8 cellular contexts compared by ENCODE assay signal in the genomic region with DNA sequence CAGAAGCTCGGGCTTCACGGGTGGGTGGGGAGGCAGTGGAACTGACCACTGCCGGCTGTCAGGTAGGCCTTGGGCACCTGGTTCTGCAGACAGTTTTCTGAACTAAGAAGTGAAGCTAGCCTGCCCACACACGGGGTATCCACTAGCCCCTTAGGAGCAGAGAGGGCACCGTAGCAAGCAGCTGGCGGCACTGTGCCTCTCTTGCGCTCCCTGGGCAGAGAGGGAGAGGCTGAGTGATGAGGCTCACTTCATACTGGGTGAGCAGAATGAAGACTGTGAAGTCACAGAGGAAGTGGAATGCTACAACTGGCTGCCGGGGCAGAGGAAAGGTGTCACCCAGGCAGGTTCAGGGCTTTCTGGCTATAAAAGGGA. TPM values are rescaled to one million over a fixed set of nuclear protein-coding genes. Genes with fewer than 3 reads are reported as not detected.
A peak's percentile ranks its signal among the peaks of the same experiment; 100 is the strongest.
DNase-seq lines count a peak whose midpoint lies in the region; ATAC-seq and TF ChIP-seq lines count a peak whose summit lies in the region.

No MANE protein-coding gene starts in this region.

- H3K36me3 ChIP-seq in Caco-2 (ENCODE audit: control insufficient read depth, insufficient read depth, low read length) = no peaks in the 10 kb centered on the region
- H3K36me3 ChIP-seq in mesodermal cell (ENCODE audit: control insufficient read depth, insufficient read depth, low read length) = peaks cover 19% of the 10 kb centered on the region
- no peaks in the 10 kb centered on the region for H3K36me3 ChIP-seq in vagina

- H3K9me3 ChIP-seq in Caco-2 = no peaks in the 10 kb centered on the region
- no peaks in the 10 kb centered on the region for H3K9me3 ChIP-seq in mesodermal cell (ENCODE audit: control insufficient read depth, low read length)
- H3K9me3 ChIP-seq in vagina = no peaks in the 10 kb centered on the region

- H3K27ac ChIP-seq in mesodermal cell (ENCODE audit: low read depth, low read length, severe bottlenecking) (no peak overlapping the region), vagina (peak overlapping the region; percentile 58)

- no peaks in the 10 kb centered on the region for H3K4me1 Mint-ChIP-seq in Caco-2 (ENCODE audit: low read depth, unreplicated experiment)
- peaks cover 45% of the 10 kb centered on the region for H3K4me1 Mint-ChIP-seq in activated naive CD8-positive, alpha-beta T cell (ENCODE audit: low read depth)

- POLR2A ChIA-PET in Caco-2 (lab: Charles Lee) = no interaction called here

- H3K27me3 ChIP-seq in Caco-2 (replicated peaks; ENCODE audit: control insufficient read depth, insufficient read depth, low read length) (peaks cover 2% of the 10 kb centered on the region; the same call in 1 of the 2 replicates), vagina (no peaks in the 10 kb centered on the region)

- H3K4me3 ChIP-seq in Caco-2 (ENCODE audit: low read depth, low read length) = peak overlapping the region; percentile 34
- peak overlapping the region; percentile 59 for H3K4me3 ChIP-seq in NB4 (ENCODE audit: low read depth, low read length)
- H3K4me3 ChIP-seq in mesodermal cell (ENCODE audit: extremely low read depth, insufficient read depth, low read length, poor library complexity, severe bottlenecking) = peak overlapping the region; percentile 50
- peak overlapping the region; percentile 51 to 56 for H3K4me3 ChIP-seq in vagina

- DNase-seq in Caco-2 = no peak
- DNase-seq in NB4 (ENCODE audit: low read depth) = peak; percentile 34
- DNase-seq in vagina (ENCODE audit: extremely low spot score in 2 of 2) = no peak
- no peak for DNase-seq in DMS153 (lab: John Stamatoyannopoulos, UW)
- no peak for DNase-seq in NCI-H524 (lab: John Stamatoyannopoulos, UW)

- CTCF ChIA-PET in Caco-2 (lab: Charles Lee) = no interaction called here

- H3K27ac Mint-ChIP-seq in Caco-2 (ENCODE audit: unreplicated experiment) = no peak overlapping the region
- H3K27ac Mint-ChIP-seq in activated naive CD8-positive, alpha-beta T cell = peak overlapping the region; percentile 87

- H3K4me3 Mint-ChIP-seq in Caco-2 (ENCODE audit: unreplicated experiment) = peak overlapping the region; percentile 63
- H3K4me3 Mint-ChIP-seq in activated naive CD8-positive, alpha-beta T cell = peak overlapping the region; percentile 97

- intact Hi-C loops in Caco-2 (cut with micrococcal nuclease; ENCODE audit: unreplicated experiment) = no loop called here
- intact Hi-C loops in vagina (cut with DNase I) = no loop called here

- peaks cover 6% of the 10 kb centered on the region for H3K27me3 Mint-ChIP-seq in Caco-2 (ENCODE audit: insufficient read depth, unreplicated experiment)
- no peaks in the 10 kb centered on the region for H3K27me3 Mint-ChIP-seq in activated naive CD8-positive, alpha-beta T cell

- no TSS peak for BruUV-seq in Caco-2 (replicated peaks; lab: Mats Ljungman, UMichigan)

- H3K9me3 Mint-ChIP-seq in Caco-2 (ENCODE audit: unreplicated experiment) = no peaks in the 10 kb centered on the region
- no peaks in the 10 kb centered on the region for H3K9me3 Mint-ChIP-seq in activated naive CD8-positive, alpha-beta T cell (ENCODE audit: low read depth)

- no peak for ATAC-seq in GM21528 (IDR thresholded peaks at IDR 0.05; ENCODE audit: low FRiP score, unreplicated experiment)

- 60 to 70% methylated on average over 8 of the region's 8 CpGs for WGBS in mesodermal cell (ENCODE audit: insufficient coverage in 2 of 2), 2 experiments

- H3K36me3 Mint-ChIP-seq in Caco-2 (ENCODE audit: insufficient read depth, unreplicated experiment) = no peaks in the 10 kb centered on the region
- peaks cover 10% of the 10 kb centered on the region for H3K36me3 Mint-ChIP-seq in activated naive CD8-positive, alpha-beta T cell

- peaks cover 7% of the 10 kb centered on the region; the same call in 1 of the 2 replicates for H3K4me1 ChIP-seq in Caco-2
- peaks cover 2% of the 10 kb centered on the region for H3K4me1 ChIP-seq in mesodermal cell (ENCODE audit: control insufficient read depth, insufficient read depth, low read length, poor library complexity, severe bottlenecking)
- peaks cover 27% of the 10 kb centered on the region for H3K4me1 ChIP-seq in vagina

- TF ChIP-seq CTCF in Caco-2 (IDR thresholded peaks at IDR 0.05; ENCODE audit: insufficient read depth in 1 of 2, low read depth in 1 of 2, low read length in 1 of 2, severe bottlenecking in 1 of 2, unreplicated experiment in 1 of 2) (no peak), NB4 (IDR thresholded peaks at IDR 0.05; ENCODE audit: low read depth, low read length) (no peak), vagina (IDR thresholded peaks at IDR 0.05) (no peak)

- TF ChIP-seq POLR2A in NB4 (IDR thresholded peaks at IDR 0.05; ENCODE audit: extremely low read depth, insufficient read length) = no peak
- no peak for TF ChIP-seq POLR2A in vagina (IDR thresholded peaks at IDR 0.05)

RNA-seq across cellular contexts. Expression of a gene that starts 0.8 kb away (rescaled TPM):
- total RNA-seq in Caco-2 (2022) (1.9 and 3.1 TPM in 2 replicates), vagina (1.5 TPM)
- 4.6 TPM for polyA plus RNA-seq in mesodermal cell (2013, experiment 1 of 2)
- polyA plus RNA-seq in mesodermal cell (2013, experiment 2 of 2) = 3.7 TPM

RNA-seq across cellular contexts. Expression of a gene that starts 9.7 kb away (rescaled TPM):
- total RNA-seq in Caco-2 (2022) (55.2 and 61.3 TPM in 2 replicates), vagina (6.4 TPM)
- polyA plus RNA-seq in mesodermal cell (2013, experiment 1 of 2) = 32.5 TPM
- 32.9 TPM for polyA plus RNA-seq in mesodermal cell (2013, experiment 2 of 2)

RNA-seq across cellular contexts. Expression of a gene that starts 20.5 kb away (rescaled TPM):
- total RNA-seq in Caco-2 (2022) = 240 and 259 TPM in 2 replicates
- polyA plus RNA-seq in mesodermal cell (2013, experiment 1 of 2) = 158 TPM
- 135 TPM for polyA plus RNA-seq in mesodermal cell (2013, experiment 2 of 2)
- 129 TPM for total RNA-seq in vagina

RNA-seq across cellular contexts. Expression of a gene that starts 59.8 kb away (rescaled TPM):
- 93.8 and 97.9 TPM in 2 replicates for total RNA-seq in Caco-2 (2022)
- 52.9 TPM for polyA plus RNA-seq in mesodermal cell (2013, experiment 1 of 2)
- polyA plus RNA-seq in mesodermal cell (2013, experiment 2 of 2) = 44.8 TPM
- 92.6 TPM for total RNA-seq in vagina
